10 cellular contexts compared by ENCODE assay signal in genomic region chr1:205287723-205288122, GRCh38. TPM values are rescaled to one million over a fixed set of nuclear protein-coding genes. Genes with fewer than 3 reads are reported as not detected.
A peak's percentile ranks its signal among the peaks of the same experiment; 100 is the strongest.
DNase-seq lines count a peak whose midpoint lies in the region; ATAC-seq and TF ChIP-seq lines count a peak whose summit lies in the region.
"Had no signal": no experiment of that assay in that cellular context is flagged by ENCODE, and none has a peak within 500 bp of the region (broad histone marks: within the 10 kb centered on the region; RNA-seq: fewer than 3 reads in every experiment).

No MANE protein-coding gene starts in this region.

- CTCF ChIA-PET in naive thymus-derived CD4-positive, alpha-beta T cell (lab: Charles Lee): interaction anchor here (9.1 to 23.1 kb wide), 2 partner anchors 12 to 33 kb away, joined by 148 to 955 read pairs; partner anchors contain the start of gene NUAK2

- H3K27ac ChIP-seq in CD4-positive, CD25-positive, alpha-beta regulatory T cell (ENCODE audit: insufficient read depth, low read length, poor library complexity, severe bottlenecking): peak overlapping the region; percentile 87
- peak overlapping the region; percentile 45 for H3K27ac ChIP-seq in HL-60 (replicated peaks)
- H3K27ac ChIP-seq in naive thymus-derived CD4-positive, alpha-beta T cell (ENCODE audit: low read depth, low read length): peak overlapping the region; percentile 83

- intact Hi-C loops in naive thymus-derived CD4-positive, alpha-beta T cell (cut with micrococcal nuclease): loop anchor here (1.0 to 10.0 kb wide), 14 partner anchors 9 to 1993 kb away; partner anchors contain the start of genes MDM4 (in 1 of the 2), NUAK2 (in 1 of the 2), PPP1R15B (in 1 of the 2) and RAB29 (in 1 of the 2)

- H3K27ac Mint-ChIP-seq in CD4-positive, CD25-positive, alpha-beta regulatory T cell: peak overlapping the region; percentile 93 to 98 (median 98)
- peak overlapping the region; percentile 64 for H3K27ac Mint-ChIP-seq in activated naive CD8-positive, alpha-beta T cell
- H3K27ac Mint-ChIP-seq in naive thymus-derived CD4-positive, alpha-beta T cell: peak overlapping the region; percentile 90 to 99 (median 97)

- no peak for DNase-seq in CD4-positive, CD25-positive, alpha-beta regulatory T cell
- DNase-seq in HL-60 (ENCODE audit: low read depth in 1 of 2, low spot score in 1 of 2) (no peak), NAMALWA (ENCODE audit: low spot score) (no peak), T-helper 9 cell (no peak), globus pallidus (ENCODE audit: low spot score) (no peak)
- DNase-seq in naive thymus-derived CD4-positive, alpha-beta T cell: no peak
- DNase-seq in stimulated activated CD4-positive, alpha-beta T cell treated with anti-CD3 and anti-CD28 coated beads, Interleukin-1b, Interleukin-23, amount 100 ng/mL, for 48 hours: no peak
- DNase-seq: Calu3, NCI-H1436 had no signal

- no peak for TF ChIP-seq CTCF in HL-60 (IDR thresholded peaks at IDR 0.05; ENCODE audit: insufficient read depth, low read length)

- H3K36me3 Mint-ChIP-seq in CD4-positive, CD25-positive, alpha-beta regulatory T cell: no peaks in the 10 kb centered on the region
- no peaks in the 10 kb centered on the region for H3K36me3 Mint-ChIP-seq in activated naive CD8-positive, alpha-beta T cell
- H3K36me3 Mint-ChIP-seq in naive thymus-derived CD4-positive, alpha-beta T cell: no peaks in the 10 kb centered on the region

- POLR2A ChIA-PET in naive thymus-derived CD4-positive, alpha-beta T cell (lab: Charles Lee): interaction anchor here (0.6 to 22.0 kb wide), 6 partner anchors 8 to 58 kb away, joined by 3 to 1119 read pairs (median 46); partner anchors contain the start of gene NUAK2

- H3K4me3 Mint-ChIP-seq in CD4-positive, CD25-positive, alpha-beta regulatory T cell: peak overlapping the region; percentile 75 to 82 (median 80)
- H3K4me3 Mint-ChIP-seq in activated naive CD8-positive, alpha-beta T cell: peak overlapping the region; percentile 75
- peak overlapping the region; percentile 63 to 89 (median 80) for H3K4me3 Mint-ChIP-seq in naive thymus-derived CD4-positive, alpha-beta T cell

- no peaks in the 10 kb centered on the region for H3K9me3 ChIP-seq in CD4-positive, CD25-positive, alpha-beta regulatory T cell (ENCODE audit: control insufficient read depth in 2 of 2, low read length in 2 of 2)
- H3K9me3 ChIP-seq in naive thymus-derived CD4-positive, alpha-beta T cell (ENCODE audit: control insufficient read depth in 2 of 3, low read length in 3 of 3): no peaks in the 10 kb centered on the region

- peaks cover 17 to 92% (median 58%) of the 10 kb centered on the region in 4 donors for H3K4me1 Mint-ChIP-seq in CD4-positive, CD25-positive, alpha-beta regulatory T cell
- peaks cover 81% of the 10 kb centered on the region for H3K4me1 Mint-ChIP-seq in activated naive CD8-positive, alpha-beta T cell (ENCODE audit: low read depth)
- H3K4me1 Mint-ChIP-seq in naive thymus-derived CD4-positive, alpha-beta T cell: peaks cover 64 to 96% (median 82%) of the 10 kb centered on the region in 7 donors

- peaks cover 78% of the 10 kb centered on the region for H3K4me1 ChIP-seq in CD4-positive, CD25-positive, alpha-beta regulatory T cell (ENCODE audit: control insufficient read depth, insufficient read depth, low read length, poor library complexity, severe bottlenecking)
- peaks cover 60 to 73% of the 10 kb centered on the region in 2 donors for H3K4me1 ChIP-seq in naive thymus-derived CD4-positive, alpha-beta T cell (ENCODE audit: control insufficient read depth in 2 of 2, insufficient read depth in 2 of 2, low read length in 2 of 2)

- H3K9me3 Mint-ChIP-seq in CD4-positive, CD25-positive, alpha-beta regulatory T cell: peaks cover 0 to 3% (median 0%) of the 10 kb centered on the region in 7 donors
- no peaks in the 10 kb centered on the region for H3K9me3 Mint-ChIP-seq in activated naive CD8-positive, alpha-beta T cell (ENCODE audit: low read depth)
- peaks cover 0 to 8% (median 0%) of the 10 kb centered on the region in 11 donors for H3K9me3 Mint-ChIP-seq in naive thymus-derived CD4-positive, alpha-beta T cell

- H3K27me3 ChIP-seq in CD4-positive, CD25-positive, alpha-beta regulatory T cell (ENCODE audit: control insufficient read depth, insufficient read depth, low read length): no peaks in the 10 kb centered on the region
- H3K27me3 ChIP-seq in HL-60 (ENCODE audit: insufficient read depth, poor library complexity, severe bottlenecking): peaks cover 2% of the 10 kb centered on the region
- no peaks in the 10 kb centered on the region for H3K27me3 ChIP-seq in naive thymus-derived CD4-positive, alpha-beta T cell (ENCODE audit: control insufficient read depth in 2 of 2, insufficient read depth in 2 of 2, low read length in 2 of 2)

- peak overlapping the region; percentile 85 for H3K4me3 ChIP-seq in CD4-positive, CD25-positive, alpha-beta regulatory T cell (ENCODE audit: low read depth, low read length)
- no peak overlapping the region for H3K4me3 ChIP-seq in HL-60 (replicated peaks; ENCODE audit: insufficient read depth, low read length)
- peak overlapping the region; percentile 60 for H3K4me3 ChIP-seq in naive thymus-derived CD4-positive, alpha-beta T cell (ENCODE audit: low read length)

- peaks cover 22% of the 10 kb centered on the region for H3K27me3 Mint-ChIP-seq in CD4-positive, CD25-positive, alpha-beta regulatory T cell
- H3K27me3 Mint-ChIP-seq in activated naive CD8-positive, alpha-beta T cell: no peaks in the 10 kb centered on the region
- H3K27me3 Mint-ChIP-seq in naive thymus-derived CD4-positive, alpha-beta T cell: peaks cover 0 to 11% (median 0%) of the 10 kb centered on the region in 5 donors

- no peaks in the 10 kb centered on the region for H3K36me3 ChIP-seq in CD4-positive, CD25-positive, alpha-beta regulatory T cell (ENCODE audit: control insufficient read depth, insufficient read depth, low read length)
- H3K36me3 ChIP-seq in naive thymus-derived CD4-positive, alpha-beta T cell (ENCODE audit: control insufficient read depth in 2 of 3, insufficient read depth in 3 of 3, low read length in 3 of 3): no peaks in the 10 kb centered on the region

- no peak for ATAC-seq in CD4-positive, CD25-positive, alpha-beta regulatory T cell (ENCODE audit: low read depth in 2 of 2)
- no peak for ATAC-seq in naive thymus-derived CD4-positive, alpha-beta T cell

RNA-seq across cellular contexts. Expression of gene NUAK2, which starts 33.8 kb away (rescaled TPM):
- total RNA-seq in CD4-positive, CD25-positive, alpha-beta regulatory T cell: 9.9 TPM
- polyA plus RNA-seq in CD4-positive, CD25-positive, alpha-beta regulatory T cell: 10 to 100 TPM; 13.2 to 41.3 (median 25.4) TPM
- 10 to 100 TPM in 4 of 5 experiments, 1 to 10 TPM in 1; 9.1 to 57.8 (median 23.0) TPM for total RNA-seq in naive thymus-derived CD4-positive, alpha-beta T cell
- polyA plus RNA-seq in naive thymus-derived CD4-positive, alpha-beta T cell: 10 to 100 TPM; 40.7 to 85.5 TPM

RNA-seq across cellular contexts. Expression of gene TMCC2, which starts 60.0 kb away (rescaled TPM):
- total RNA-seq in CD4-positive, CD25-positive, alpha-beta regulatory T cell: 1.8 TPM
- polyA plus RNA-seq in CD4-positive, CD25-positive, alpha-beta regulatory T cell: under 1 TPM; 0.22 to 0.37 (median 0.28) TPM
- 1 to 10 TPM; 1.1 to 3.6 (median 1.8) TPM for total RNA-seq in naive thymus-derived CD4-positive, alpha-beta T cell
- polyA plus RNA-seq in naive thymus-derived CD4-positive, alpha-beta T cell: under 1 TPM; 0.30 to 0.38 TPM
